In genomic region chr6:96521625-96522468, GRCh38 we compare ENCODE assay signal across 8 cellular contexts. TPM values are rescaled to one million over a fixed set of nuclear protein-coding genes. Genes with fewer than 3 reads are reported as not detected.
DNase-seq lines count a peak whose midpoint lies in the region; ATAC-seq and TF ChIP-seq lines count a peak whose summit lies in the region.

Gene UFL1, plus strand, starts transcription at chr6:96521806. Its CDS starts 68 bp downstream, at chr6:96521874.

- no peaks in the 10 kb centered on the region for H3K27me3 Mint-ChIP-seq in activated naive CD8-positive, alpha-beta T cell treated with anti-CD3 and anti-CD28 coated beads for 36 hours
- no peaks in the 10 kb centered on the region for H3K27me3 Mint-ChIP-seq in osteocyte (ENCODE audit: unreplicated experiment)

- CTCF ChIA-PET in GM10248 (lab: Yijun Ruan, JAX) = interaction anchor here (1.1 kb wide), 1 partner anchor 9 kb away, joined by 3 read pairs; no protein-coding TSS in a partner anchor

- H3K9me3 Mint-ChIP-seq in activated naive CD8-positive, alpha-beta T cell treated with anti-CD3 and anti-CD28 coated beads for 36 hours = no peaks in the 10 kb centered on the region
- no peaks in the 10 kb centered on the region for H3K9me3 Mint-ChIP-seq in osteocyte (ENCODE audit: unreplicated experiment)

- ATAC-seq in HG02623 (IDR thresholded peaks at IDR 0.05; ENCODE audit: unreplicated experiment) = peak; percentile 96

- POLR2A ChIA-PET in GM10248 (lab: Yijun Ruan, JAX) = no interaction called here

- peaks cover 20% of the 10 kb centered on the region for H3K4me1 Mint-ChIP-seq in activated naive CD8-positive, alpha-beta T cell treated with anti-CD3 and anti-CD28 coated beads for 36 hours
- H3K4me1 Mint-ChIP-seq in osteocyte (ENCODE audit: unreplicated experiment) = peaks cover 23% of the 10 kb centered on the region

- intact Hi-C loops in head of caudate nucleus (cut with DNase I) = no loop called here

- peaks cover 7% of the 10 kb centered on the region for H3K36me3 Mint-ChIP-seq in activated naive CD8-positive, alpha-beta T cell treated with anti-CD3 and anti-CD28 coated beads for 36 hours
- H3K36me3 Mint-ChIP-seq in osteocyte (ENCODE audit: unreplicated experiment) = peaks cover 9% of the 10 kb centered on the region

- under 1% methylated on average over 64 of the region's 64 CpGs for WGBS in thymus

- H3K27ac Mint-ChIP-seq in activated naive CD8-positive, alpha-beta T cell treated with anti-CD3 and anti-CD28 coated beads for 36 hours = peak within 1 kb of the TSS; percentile 99
- peak within 1 kb of the TSS; percentile 100 for H3K27ac Mint-ChIP-seq in osteocyte (ENCODE audit: unreplicated experiment)

- H3K36me3 ChIP-seq in thymus (ENCODE audit: control insufficient read depth, insufficient read depth) = peaks cover 3% of the 10 kb centered on the region

- TF ChIP-seq CTCF in GM10248 (IDR thresholded peaks at IDR 0.05; ENCODE audit: control extremely low read depth, extremely low read depth, low read depth, missing control alignments) (no peak), osteocyte (IDR thresholded peaks at IDR 0.05) (peak; percentile 28)

- H3K4me3 Mint-ChIP-seq in activated naive CD8-positive, alpha-beta T cell treated with anti-CD3 and anti-CD28 coated beads for 36 hours = peak within 1 kb of the TSS; percentile 99
- H3K4me3 Mint-ChIP-seq in osteocyte (ENCODE audit: unreplicated experiment) = peak within 1 kb of the TSS; percentile 99

- no peaks in the 10 kb centered on the region for H3K27me3 ChIP-seq in thymus (ENCODE audit: control insufficient read depth, insufficient read depth)

- H3K27ac ChIP-seq in thymus (ENCODE audit: low read depth) = peak within 1 kb of the TSS; percentile 100

- peaks cover 4% of the 10 kb centered on the region for H3K4me1 ChIP-seq in thymus (ENCODE audit: control insufficient read depth, insufficient read depth, low read length)

- no peaks in the 10 kb centered on the region for H3K9me3 ChIP-seq in thymus (ENCODE audit: control insufficient read depth)

- H3K4me3 ChIP-seq in thymus (ENCODE audit: low read length) = peak within 1 kb of the TSS; percentile 93

- DNase-seq in GM10248 (ENCODE audit: extremely low spot score) (peak; percentile 91), NCI-H1105 (lab: John Stamatoyannopoulos, UW) (peak; percentile 93), SKM-1 treated with dmso at 0.1 percent for 144 hours (lab: John Stamatoyannopoulos, UW; ENCODE audit: unreplicated experiment) (peak; percentile 93), head of caudate nucleus (peak; percentile 89 to 98 (median 96)), osteocyte (ENCODE audit: extremely low spot score, unreplicated experiment) (peak; percentile 97)
- peak; percentile 95 for DNase-seq in activated naive CD8-positive, alpha-beta T cell treated with anti-CD3 and anti-CD28 coated beads for 36 hours

RNA-seq across cellular contexts. Expression of gene UFL1, which starts in this region (rescaled TPM):
- 10 to 100 TPM; 29.4 to 29.9 TPM for total RNA-seq in activated naive CD8-positive, alpha-beta T cell treated with anti-CD3 and anti-CD28 coated beads for 36 hours
- total RNA-seq in osteocyte = 22.7 and 23.2 TPM in 2 replicates
- 24.6 TPM for polyA plus RNA-seq in thymus

Comparison
In these comparisons a context has a peak if more than half of its experiments do, and no peak if none do; other contexts are left out.
1. Peak in every context shown above with its lines: DNase-seq, ATAC-seq, H3K4me3 ChIP-seq and H3K27ac ChIP-seq.